Comparison of ENCODE assay signal across 8 cellular contexts in the genomic region with DNA sequence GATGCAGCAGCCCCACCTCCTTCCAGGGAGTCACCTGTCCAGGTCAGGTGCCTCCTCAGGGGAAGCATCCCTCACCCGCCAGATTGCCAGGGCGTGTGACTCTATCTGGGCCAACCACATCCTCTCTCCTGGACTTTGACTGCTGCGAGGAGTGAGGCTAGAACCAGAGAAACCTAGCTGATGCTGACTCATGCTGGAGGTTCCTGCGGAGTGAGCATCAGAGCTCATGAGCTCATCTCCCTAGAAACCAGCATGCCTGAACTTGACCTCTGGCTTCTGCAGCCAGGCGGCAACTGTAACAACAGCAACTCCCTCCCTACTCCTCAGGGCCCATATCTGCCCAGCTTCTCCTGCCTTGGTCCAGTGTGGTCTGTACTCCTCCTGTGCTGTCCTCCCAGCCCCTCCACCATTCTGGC.
DNase-seq lines count a peak whose midpoint lies in the region; ATAC-seq lines count a peak whose summit lies in the region.

No MANE protein-coding gene starts in this region.

- H3K4me1 ChIP-seq in iPS DF 6.9 (ENCODE audit: control insufficient read depth, insufficient read depth, low read length) = no peaks in the 10 kb centered on the region

- H3K27me3 ChIP-seq in iPS DF 6.9 (ENCODE audit: control insufficient read depth, insufficient read depth, low read length) = no peaks in the 10 kb centered on the region

- no peaks in the 10 kb centered on the region for H3K27me3 Mint-ChIP-seq in activated naive CD8-positive, alpha-beta T cell treated with anti-CD3 and anti-CD28 coated beads, Interleukin-2, amount 50 U/mL, for 24 hours

- peaks cover 34% of the 10 kb centered on the region for H3K4me1 Mint-ChIP-seq in activated naive CD8-positive, alpha-beta T cell treated with anti-CD3 and anti-CD28 coated beads, Interleukin-2, amount 50 U/mL, for 24 hours

- no peaks in the 10 kb centered on the region for H3K9me3 ChIP-seq in iPS DF 6.9 (ENCODE audit: control insufficient read depth, insufficient read depth, low read length)

- WGBS in iPS DF 6.9 (ENCODE audit: insufficient coverage, insufficient read length) = no CpG with 5 or more reads among the region's 5 CpGs

- H3K27ac ChIP-seq in iPS DF 6.9 (ENCODE audit: low read length) = no peak overlapping the region

- DNase-seq in DMS79 (lab: John Stamatoyannopoulos, UW) (peak; percentile 85), HS-5 (ENCODE audit: low read depth) (peak; percentile 95), SIG-M5 (lab: John Stamatoyannopoulos, UW) (peak; percentile 26), iPS DF 6.9 (ENCODE audit: low read depth, low spot score) (peak; percentile 5), middle frontal gyrus (ENCODE audit: extremely low spot score, low spot score) (no peak)
- DNase-seq in activated naive CD8-positive, alpha-beta T cell treated with anti-CD3 and anti-CD28 coated beads, Interleukin-2, amount 50 U/mL, for 24 hours = peak; percentile 59
- peak in 2 of 3 experiments; percentile 17 to 18 for DNase-seq in stimulated activated CD4-positive, alpha-beta T cell treated with anti-CD3 and anti-CD28 coated beads, TNF-alpha, amount 100 ng/mL, for 4 hours (ENCODE audit: low read depth in 3 of 3)

- peak; percentile 93 for ATAC-seq in GM21447 (IDR thresholded peaks at IDR 0.05; ENCODE audit: unreplicated experiment)
- peak; percentile 93 for ATAC-seq in activated naive CD8-positive, alpha-beta T cell treated with anti-CD3 and anti-CD28 coated beads, Interleukin-2, amount 50 U/mL, for 24 hours

- no peaks in the 10 kb centered on the region for H3K36me3 ChIP-seq in iPS DF 6.9 (ENCODE audit: control insufficient read depth, insufficient read depth, low read length)

- H3K4me3 ChIP-seq in iPS DF 6.9 (ENCODE audit: low read length) = no peak overlapping the region

- peak overlapping the region; percentile 77 for H3K27ac Mint-ChIP-seq in activated naive CD8-positive, alpha-beta T cell treated with anti-CD3 and anti-CD28 coated beads, Interleukin-2, amount 50 U/mL, for 24 hours

- peak overlapping the region; percentile 24 for H3K4me3 Mint-ChIP-seq in activated naive CD8-positive, alpha-beta T cell treated with anti-CD3 and anti-CD28 coated beads, Interleukin-2, amount 50 U/mL, for 24 hours

- H3K9me3 Mint-ChIP-seq in activated naive CD8-positive, alpha-beta T cell treated with anti-CD3 and anti-CD28 coated beads, Interleukin-2, amount 50 U/mL, for 24 hours = no peaks in the 10 kb centered on the region

- H3K36me3 Mint-ChIP-seq in activated naive CD8-positive, alpha-beta T cell treated with anti-CD3 and anti-CD28 coated beads, Interleukin-2, amount 50 U/mL, for 24 hours (ENCODE audit: low read depth) = no peaks in the 10 kb centered on the region
